8 cellular contexts compared by ENCODE assay signal in genomic region chr4:82489987-82490386, GRCh38.
"Had no signal": no experiment of that assay in that cellular context is flagged by ENCODE, and none has a peak within 500 bp of the region (broad histone marks: within the 10 kb centered on the region; RNA-seq: fewer than 3 reads in every experiment).

No MANE protein-coding gene starts in this region.

- H3K36me3 ChIP-seq: HAP-1 had no signal

- DNase-seq: HFFc6, IMR-90, KG1 had no signal

- ATAC-seq: GM23338, HCT116, K562 had no signal

- H3K4me3 ChIP-seq: GM23338, HAP-1, K562 had no signal

- H3K4me1 ChIP-seq: HAP-1 had no signal

- H3K27ac ChIP-seq: HL-60 had no signal

- H3K9me3 ChIP-seq: HAP-1 had no signal
